ENCODE assay signal across 9 cellular contexts in the genomic region with DNA sequence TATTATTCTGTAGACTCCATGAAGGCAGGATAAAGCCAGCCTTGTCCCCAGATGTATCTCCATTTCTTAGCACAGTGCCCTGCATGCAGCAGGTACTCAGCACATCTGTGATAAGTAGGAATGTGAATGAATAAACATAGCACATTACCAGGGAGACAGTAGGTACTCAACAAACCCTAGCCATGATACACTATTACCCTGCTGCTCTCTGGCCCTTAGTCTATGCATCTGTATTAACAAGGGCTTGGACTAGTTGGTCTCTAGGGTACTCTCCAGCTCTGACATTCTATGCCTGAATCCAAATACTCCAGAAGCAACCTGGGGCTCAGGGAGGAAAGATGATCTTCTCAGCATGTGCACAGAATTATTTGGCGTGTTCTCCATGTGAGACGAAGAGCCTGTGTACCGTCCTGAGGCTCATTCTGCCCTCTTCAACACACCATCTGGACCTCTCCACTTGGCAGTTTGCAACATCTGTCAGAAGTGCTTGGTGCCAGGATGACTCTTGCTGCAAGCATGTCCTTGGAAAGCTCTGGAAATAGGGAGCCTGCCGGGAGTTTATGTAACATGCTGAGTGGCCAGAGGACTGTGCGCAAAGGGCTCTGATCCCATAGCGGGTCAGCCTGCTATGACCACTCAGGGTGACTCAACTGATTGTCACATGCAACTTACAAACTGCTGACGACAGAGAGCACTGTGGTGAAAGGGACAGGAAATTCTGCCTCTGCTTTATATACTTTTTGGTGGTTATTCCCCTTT.
DNase-seq lines count a peak whose midpoint lies in the region; ATAC-seq and TF ChIP-seq lines count a peak whose summit lies in the region.
"Had no signal": no experiment of that assay in that cellular context is flagged by ENCODE, and none has a peak within 500 bp of the region (broad histone marks: within the 10 kb centered on the region; RNA-seq: fewer than 3 reads in every experiment).

No MANE protein-coding gene starts in this region.

- H3K27me3 Mint-ChIP-seq in HFFc6 (ENCODE audit: insufficient read depth): no peaks in the 10 kb centered on the region
- H3K27me3 Mint-ChIP-seq: stimulated activated naive CD8-positive, alpha-beta T cell treated with anti-CD3 and anti-CD28 coated beads, Interleukin-15, Interleukin-2, amounts not matched to agents 100 ng/mL and 50 ng/mL, for 24 hours had no signal

- no peaks in the 10 kb centered on the region for H3K9me3 ChIP-seq in skeletal muscle satellite cell (replicated peaks; ENCODE audit: low read length)

- DNase-seq in HFFc6: peak; percentile 98
- DNase-seq in SW480 (ENCODE audit: low spot score): peak; percentile 4
- peak; percentile 70 for DNase-seq in glomerular visceral epithelial cell (ENCODE audit: extremely low spot score)
- DNase-seq in H7: no peak
- no peak for DNase-seq in NCI-H2227 treated with DMSO at 0.1 percent for 48 hours (lab: John Stamatoyannopoulos, UW)

- H3K4me1 Mint-ChIP-seq in HFFc6 (ENCODE audit: low read depth): peaks cover 60% of the 10 kb centered on the region

- H3K36me3 ChIP-seq in skeletal muscle satellite cell (ENCODE audit: insufficient read depth, low read length) (no peaks in the 10 kb centered on the region), H7 (replicated peaks; ENCODE audit: control insufficient read depth, insufficient read depth, low read length) (no peaks in the 10 kb centered on the region)

- peaks cover 4% of the 10 kb centered on the region; the same call in 1 of the 2 replicates for H3K36me3 Mint-ChIP-seq in HFFc6 (ENCODE audit: low read depth)

- peak overlapping the region; percentile 77 for H3K9ac ChIP-seq in skeletal muscle satellite cell (ENCODE audit: low read depth, low read length)

- no peaks in the 10 kb centered on the region for H3K9me3 Mint-ChIP-seq in HFFc6
- H3K9me3 Mint-ChIP-seq: stimulated activated naive CD8-positive, alpha-beta T cell treated with anti-CD3 and anti-CD28 coated beads, Interleukin-15, Interleukin-2, amounts not matched to agents 100 ng/mL and 50 ng/mL, for 24 hours had no signal

- H3K4me1 ChIP-seq in skeletal muscle satellite cell (ENCODE audit: control insufficient read depth, insufficient read depth, low read length): peaks cover 65% of the 10 kb centered on the region

- peak overlapping the region; percentile 40; the same call in 1 of the 2 replicates for H3K4me3 Mint-ChIP-seq in HFFc6
- H3K4me3 Mint-ChIP-seq: stimulated activated naive CD8-positive, alpha-beta T cell treated with anti-CD3 and anti-CD28 coated beads, Interleukin-15, Interleukin-2, amounts not matched to agents 100 ng/mL and 50 ng/mL, for 24 hours had no signal

- TF ChIP-seq CTCF in HFFc6 (IDR thresholded peaks at IDR 0.05): peak; percentile 48

- H3K27me3 ChIP-seq in skeletal muscle satellite cell (ENCODE audit: control insufficient read depth, insufficient read depth, low read length) (no peaks in the 10 kb centered on the region), H7 (ENCODE audit: control insufficient read depth, insufficient read depth, low read length) (no peaks in the 10 kb centered on the region)

- no peak overlapping the region for H3K4me2 ChIP-seq in skeletal muscle satellite cell (ENCODE audit: low read length)

- ATAC-seq in GM18909 (IDR thresholded peaks at IDR 0.05; ENCODE audit: poor library complexity, unreplicated experiment): no peak
- no peak for ATAC-seq in activated CD4-positive, CD25-positive, alpha-beta regulatory T cell treated with anti-CD3 and anti-CD28 coated beads, Interleukin-2, amount 50 U/mL, for 24 hours

- peak overlapping the region; percentile 90 for H3K27ac Mint-ChIP-seq in HFFc6
- H3K27ac Mint-ChIP-seq: stimulated activated naive CD8-positive, alpha-beta T cell treated with anti-CD3 and anti-CD28 coated beads, Interleukin-15, Interleukin-2, amounts not matched to agents 100 ng/mL and 50 ng/mL, for 24 hours had no signal

- H3K4me3 ChIP-seq in skeletal muscle satellite cell (ENCODE audit: low read length) (no peak overlapping the region), H7 (ENCODE audit: insufficient read depth, low read depth, low read length) (no peak overlapping the region)

Comparison
In these comparisons a context has a peak if more than half of its experiments do, and no peak if none do; other contexts are left out.
1. DNase-seq: peak in HFFc6 (single experiment), SW480 (single experiment) and glomerular visceral epithelial cell (single experiment); none in H7 (single experiment) and NCI-H2227 treated with DMSO at 0.1 percent for 48 hours (single experiment).